ENCODE assay signal across 8 cellular contexts in genomic region chr7:111741811-111742240, GRCh38.
DNase-seq lines count a peak whose midpoint lies in the region; ATAC-seq and TF ChIP-seq lines count a peak whose summit lies in the region.

No MANE protein-coding gene starts in this region.

- no peaks in the 10 kb centered on the region for H3K36me3 ChIP-seq in DOHH2 (ENCODE audit: control insufficient read depth, low read length)
- peaks cover 0 to 38% of the 10 kb centered on the region in 2 donors for H3K36me3 ChIP-seq in gastroesophageal sphincter

- ATAC-seq in GM19455 (IDR thresholded peaks at IDR 0.05; ENCODE audit: unreplicated experiment), result peak; percentile 96
- ATAC-seq in HG03439 (IDR thresholded peaks at IDR 0.05; ENCODE audit: unreplicated experiment), result peak; percentile 96
- peak; percentile 56 for ATAC-seq in gastroesophageal sphincter

- TF ChIP-seq POLR2A in gastroesophageal sphincter (IDR thresholded peaks at IDR 0.05), result no peak

- no peaks in the 10 kb centered on the region for H3F3A ChIP-seq in DOHH2 (ENCODE audit: control insufficient read depth, insufficient read depth)

- H3K79me2 ChIP-seq in DOHH2 (ENCODE audit: control insufficient read depth, low read length), result no peaks in the 10 kb centered on the region

- H3K4me3 ChIP-seq in DOHH2 (ENCODE audit: low read length), result no peak overlapping the region
- H3K4me3 ChIP-seq in gastroesophageal sphincter, result no peak overlapping the region

- TF ChIP-seq CTCF in DOHH2 (IDR thresholded peaks at IDR 0.05; ENCODE audit: low read depth, low read length, poor library complexity, severe bottlenecking) (peak; percentile 87), gastroesophageal sphincter (IDR thresholded peaks at IDR 0.05) (peak; percentile 40 to 72 (median 60))

- H3K27me3 ChIP-seq in DOHH2 (ENCODE audit: control insufficient read depth, low read length) (no peaks in the 10 kb centered on the region), gastroesophageal sphincter (no peaks in the 10 kb centered on the region)

- no peaks in the 10 kb centered on the region for H4K20me1 ChIP-seq in DOHH2 (ENCODE audit: control insufficient read depth, insufficient read depth, low read depth, low read length)

- H3K4me1 ChIP-seq in DOHH2 (ENCODE audit: control insufficient read depth, low read length), result no peaks in the 10 kb centered on the region
- H3K4me1 ChIP-seq in gastroesophageal sphincter, result peaks cover 0 to 4% (median 0%) of the 10 kb centered on the region in 3 donors

- no peaks in the 10 kb centered on the region for H3K9me2 ChIP-seq in DOHH2 (replicated peaks; ENCODE audit: control insufficient read depth, low read length)

- H3K9me3 ChIP-seq in DOHH2 (ENCODE audit: control insufficient read depth, insufficient read depth, low read length) (no peaks in the 10 kb centered on the region), gastroesophageal sphincter (no peaks in the 10 kb centered on the region)

- peak; percentile 49 for DNase-seq in NCI-H345 treated with DMSO at 0.1 percent for 48 hours (lab: John Stamatoyannopoulos, UW; ENCODE audit: unreplicated experiment)
- peak; percentile 8 for DNase-seq in activated T-cell treated with anti-CD3 and anti-CD28 coated beads for 48 hours (ENCODE audit: low read depth)
- DNase-seq in posterior cingulate gyrus, result peak in 8 of 10 donors; percentile 40 to 93 (median 60)
- no peak for DNase-seq in ureter (ENCODE audit: low spot score)

- no peak overlapping the region for H3K4me2 ChIP-seq in DOHH2 (ENCODE audit: low read length)

- no peak overlapping the region for H3K27ac ChIP-seq in DOHH2 (ENCODE audit: low read depth, low read length)
- no peak overlapping the region for H3K27ac ChIP-seq in gastroesophageal sphincter

- WGBS in gastroesophageal sphincter (ENCODE audit: low coverage in 1 of 2), 2 donors, result 35% methylated on average over 7 to 8 of the region's 8 CpGs

- no peak for TF ChIP-seq EP300 in gastroesophageal sphincter (IDR thresholded peaks at IDR 0.05)

- intact Hi-C loops in posterior cingulate gyrus (cut with DNase I), result loop anchor here (5.0 kb wide), 1 partner anchor 115 kb away; no protein-coding TSS in a partner anchor
